In genomic region chr1:6523566-6523965, GRCh38 we compare ENCODE assay signal across 8 cellular contexts.
DNase-seq lines count a peak whose midpoint lies in the region; ATAC-seq and TF ChIP-seq lines count a peak whose summit lies in the region.

No MANE protein-coding gene starts in this region.

- peak; percentile 56 for TF ChIP-seq CTCF in cardiac fibroblast (IDR thresholded peaks at IDR 0.05; ENCODE audit: low read depth, low read length)

- DNase-seq in GM03348 (ENCODE audit: low spot score) (peak; percentile 72), NCI-H1092 (lab: John Stamatoyannopoulos, UW) (peak; percentile 76), cardiac fibroblast (ENCODE audit: low read depth in 2 of 2) (peak; percentile 58 to 68), medulla oblongata (ENCODE audit: extremely low spot score) (peak; percentile 41), globus pallidus (ENCODE audit: low spot score) (no peak)
- no peak for DNase-seq in central memory CD4-positive, alpha-beta T cell

- ATAC-seq in GM19324 (IDR thresholded peaks at IDR 0.05; ENCODE audit: low FRiP score, unreplicated experiment), result no peak
- no peak for ATAC-seq in HG02763 (IDR thresholded peaks at IDR 0.05; ENCODE audit: unreplicated experiment)

- no peak overlapping the region for H3K4me3 ChIP-seq in cardiac fibroblast (replicated peaks in 1 of 2; ENCODE audit: low read depth in 2 of 2, low read length in 2 of 2)

Comparison
In these comparisons a context has a peak if more than half of its experiments do, and no peak if none do; other contexts are left out.
1. DNase-seq: peak in GM03348 (single experiment), NCI-H1092 (single experiment), cardiac fibroblast (2 of 2) and medulla oblongata (single experiment); none in central memory CD4-positive, alpha-beta T cell (single experiment) and globus pallidus (single experiment).